In genomic region chr22:44191036-44191454, GRCh38 we compare ENCODE assay signal across 1 cellular context.
TF ChIP-seq lines count a peak whose summit lies in the region.

No MANE protein-coding gene starts in this region.

TF ChIP-seq in HepG2, 621 proteins besides CTCF, POLR2A, EP300 and RAD21 (continued from another document):
- TF ChIP-seq, protein P1, sequence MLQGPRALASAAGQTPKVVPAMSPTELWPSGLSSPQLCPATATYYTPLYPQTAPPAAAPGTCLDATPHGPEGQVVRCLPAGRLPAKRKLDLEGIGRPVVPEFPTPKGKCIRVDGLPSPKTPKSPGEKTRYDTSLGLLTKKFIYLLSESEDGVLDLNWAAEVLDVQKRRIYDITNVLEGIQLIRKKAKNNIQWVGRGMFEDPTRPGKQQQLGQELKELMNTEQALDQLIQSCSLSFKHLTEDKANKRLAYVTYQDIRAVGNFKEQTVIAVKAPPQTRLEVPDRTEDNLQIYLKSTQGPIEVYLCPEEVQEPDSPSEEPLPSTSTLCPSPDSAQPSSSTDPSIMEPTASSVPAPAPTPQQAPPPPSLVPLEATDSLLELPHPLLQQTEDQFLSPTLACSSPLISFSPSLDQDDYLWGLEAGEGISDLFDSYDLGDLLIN (CRISPR knock-in tag; IDR thresholded peaks at IDR 0.05; ENCODE audit: borderline replicate concordance): no peak
- no peak for TF ChIP-seq SRY (CRISPR knock-in tag; IDR thresholded peaks at IDR 0.05)
- TF ChIP-seq MED13 (CRISPR knock-in tag; IDR thresholded peaks at IDR 0.05): no peak
- no peak for TF ChIP-seq JUN (CRISPR knock-in tag; IDR thresholded peaks at IDR 0.05)
- TF ChIP-seq KAT8 (CRISPR knock-in tag; IDR thresholded peaks at IDR 0.05): no peak
- TF ChIP-seq STAG1 (CRISPR knock-in tag; IDR thresholded peaks at IDR 0.05): no peak
- TF ChIP-seq, protein P2, sequence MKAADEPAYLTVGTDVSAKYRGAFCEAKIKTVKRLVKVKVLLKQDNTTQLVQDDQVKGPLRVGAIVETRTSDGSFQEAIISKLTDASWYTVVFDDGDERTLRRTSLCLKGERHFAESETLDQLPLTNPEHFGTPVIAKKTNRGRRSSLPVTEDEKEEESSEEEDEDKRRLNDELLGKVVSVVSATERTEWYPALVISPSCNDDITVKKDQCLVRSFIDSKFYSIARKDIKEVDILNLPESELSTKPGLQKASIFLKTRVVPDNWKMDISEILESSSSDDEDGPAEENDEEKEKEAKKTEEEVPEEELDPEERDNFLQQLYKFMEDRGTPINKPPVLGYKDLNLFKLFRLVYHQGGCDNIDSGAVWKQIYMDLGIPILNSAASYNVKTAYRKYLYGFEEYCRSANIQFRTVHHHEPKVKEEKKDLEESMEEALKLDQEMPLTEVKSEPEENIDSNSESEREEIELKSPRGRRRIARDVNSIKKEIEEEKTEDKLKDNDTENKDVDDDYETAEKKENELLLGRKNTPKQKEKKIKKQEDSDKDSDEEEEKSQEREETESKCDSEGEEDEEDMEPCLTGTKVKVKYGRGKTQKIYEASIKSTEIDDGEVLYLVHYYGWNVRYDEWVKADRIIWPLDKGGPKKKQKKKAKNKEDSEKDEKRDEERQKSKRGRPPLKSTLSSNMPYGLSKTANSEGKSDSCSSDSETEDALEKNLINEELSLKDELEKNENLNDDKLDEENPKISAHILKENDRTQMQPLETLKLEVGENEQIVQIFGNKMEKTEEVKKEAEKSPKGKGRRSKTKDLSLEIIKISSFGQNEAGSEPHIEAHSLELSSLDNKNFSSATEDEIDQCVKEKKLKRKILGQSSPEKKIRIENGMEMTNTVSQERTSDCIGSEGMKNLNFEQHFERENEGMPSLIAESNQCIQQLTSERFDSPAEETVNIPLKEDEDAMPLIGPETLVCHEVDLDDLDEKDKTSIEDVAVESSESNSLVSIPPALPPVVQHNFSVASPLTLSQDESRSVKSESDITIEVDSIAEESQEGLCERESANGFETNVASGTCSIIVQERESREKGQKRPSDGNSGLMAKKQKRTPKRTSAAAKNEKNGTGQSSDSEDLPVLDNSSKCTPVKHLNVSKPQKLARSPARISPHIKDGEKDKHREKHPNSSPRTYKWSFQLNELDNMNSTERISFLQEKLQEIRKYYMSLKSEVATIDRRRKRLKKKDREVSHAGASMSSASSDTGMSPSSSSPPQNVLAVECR (CRISPR knock-in tag; IDR thresholded peaks at IDR 0.05; ENCODE audit: borderline replicate concordance): no peak
- TF ChIP-seq NR1H2 (CRISPR knock-in tag; IDR thresholded peaks at IDR 0.05; ENCODE audit: borderline replicate concordance, low read depth): no peak
- TF ChIP-seq ZKSCAN8 (CRISPR knock-in tag; IDR thresholded peaks at IDR 0.05; ENCODE audit: borderline replicate concordance): no peak
